ENCODE assay signal across 10 cellular contexts in genomic region chr3:136919799-136920580, GRCh38. TPM values are rescaled to one million over a fixed set of nuclear protein-coding genes. Genes with fewer than 3 reads are reported as not detected.
DNase-seq lines count a peak whose midpoint lies in the region; ATAC-seq, FAIRE-seq and TF ChIP-seq lines count a peak whose summit lies in the region.
"Had no signal": no experiment of that assay in that cellular context is flagged by ENCODE, and none has a peak within 500 bp of the region (broad histone marks: within the 10 kb centered on the region; RNA-seq: fewer than 3 reads in every experiment).

No MANE protein-coding gene starts in this region.

- H3K9me3 ChIP-seq in upper lobe of right lung: no peaks in the 10 kb centered on the region
- H3K9me3 ChIP-seq in ascending aorta: no peaks in the 10 kb centered on the region
- H3K9me3 ChIP-seq: adrenal gland had no signal

- H3K27me3 ChIP-seq in upper lobe of right lung: no peaks in the 10 kb centered on the region
- H3K27me3 ChIP-seq in ascending aorta: no peaks in the 10 kb centered on the region
- H3K27me3 ChIP-seq: adrenal gland had no signal

- no peak for TF ChIP-seq CTCF in upper lobe of right lung (IDR thresholded peaks at IDR 0.05)
- no peak for TF ChIP-seq CTCF in ascending aorta (IDR thresholded peaks at IDR 0.05)

- no peaks in the 10 kb centered on the region for H3K27me3 Mint-ChIP-seq in IgD-negative memory B cell

- peaks cover 3% of the 10 kb centered on the region for H3K36me3 Mint-ChIP-seq in IgD-negative memory B cell

- H3K4me3 ChIP-seq in upper lobe of right lung (no peak overlapping the region), ascending aorta (no peak overlapping the region)
- H3K4me3 ChIP-seq: adrenal gland had no signal

- H3K9me3 Mint-ChIP-seq in IgD-negative memory B cell: no peaks in the 10 kb centered on the region

- peak overlapping the region; percentile 2 for H3K27ac ChIP-seq in upper lobe of right lung
- no peak overlapping the region for H3K27ac ChIP-seq in ascending aorta
- H3K27ac ChIP-seq: adrenal gland had no signal

- peak overlapping the region in 2 of 3 donors; percentile 14 to 55 for H3K27ac Mint-ChIP-seq in IgD-negative memory B cell
- H3K27ac Mint-ChIP-seq: nephron had no signal

- H3K36me3 ChIP-seq in upper lobe of right lung (no peaks in the 10 kb centered on the region), ascending aorta (peaks cover 0 to 3% of the 10 kb centered on the region in 2 donors)
- H3K36me3 ChIP-seq: adrenal gland had no signal

- ATAC-seq in upper lobe of right lung: no peak

- FAIRE-seq in colon (lab: Jason Lieb, UNC): peak; percentile 28

- peaks cover 25 to 60% (median 51%) of the 10 kb centered on the region in 3 donors for H3K4me1 Mint-ChIP-seq in IgD-negative memory B cell
- H3K4me1 Mint-ChIP-seq: nephron had no signal

- H3K4me3 Mint-ChIP-seq in IgD-negative memory B cell: peak overlapping the region in 2 of 4 donors; percentile 34 to 73
- H3K4me3 Mint-ChIP-seq: nephron had no signal

- DNase-seq in stimulated activated CD4-positive, alpha-beta T cell treated with anti-CD3 and anti-CD28 coated beads, Interleukin-2, amount 100 ng/mL, for 4 hours (ENCODE audit: low read depth): peak; percentile 19
- no peak for DNase-seq in stimulated activated CD4-positive, alpha-beta T cell treated with anti-CD3 and anti-CD28 coated beads, Interleukin-1b, Interleukin-23, amount 100 ng/mL, for 48 hours
- DNase-seq in upper lobe of right lung (no peak), ascending aorta (ENCODE audit: low spot score in 2 of 2) (no peak), medulla oblongata (ENCODE audit: extremely low spot score) (no peak), AG20443 (ENCODE audit: low spot score) (no peak)
- DNase-seq: adrenal gland had no signal

- intact Hi-C loops in upper lobe of right lung (cut with DNase I): no loop called here
- intact Hi-C loops in ascending aorta (cut with DNase I): no loop called here

- H3K4me1 ChIP-seq in upper lobe of right lung (peaks cover 14% of the 10 kb centered on the region), ascending aorta (no peaks in the 10 kb centered on the region)

RNA-seq across cellular contexts. Expression of gene IL20RB, which starts 37.8 kb away (rescaled TPM):
- not detected for polyA plus RNA-seq in IgD-negative memory B cell
- total RNA-seq in upper lobe of right lung (3.7 TPM), ascending aorta (not detected)

RNA-seq across cellular contexts. Expression of gene NCK1, which starts 58.0 kb away (rescaled TPM):
- 31.9 TPM for polyA plus RNA-seq in IgD-negative memory B cell
- 54.0 TPM for total RNA-seq in upper lobe of right lung
- total RNA-seq in ascending aorta: 45.6 TPM
